In genomic region chr3:42720126-42720525, GRCh38 we compare ENCODE assay signal across 14 cellular contexts. TPM values are rescaled to one million over a fixed set of nuclear protein-coding genes. Genes with fewer than 3 reads are reported as not detected.
"Had no signal": no experiment of that assay in that cellular context is flagged by ENCODE, and none has a peak within 500 bp of the region (broad histone marks: within the 10 kb centered on the region; RNA-seq: fewer than 3 reads in every experiment).

No MANE protein-coding gene starts in this region.

- DNase-seq: activated CD4-positive, alpha-beta T cell treated with anti-CD3 and anti-CD28 coated beads, Interleukin-2, amount 10 ng/mL, durations not matched to agents 7 days and 5 days; activated CD8-positive, alpha-beta memory T cell treated with anti-CD3 and anti-CD28 coated beads, Interleukin-2, amount 50 U/mL, for 48 hours; activated gamma-delta T cell treated with Interleukin-2 at 50 U/mL for 16 hours; activated T-cell treated with anti-CD3 and anti-CD28 coated beads, Interleukin-2, amount 50 U/mL, for 72 hours; amygdala; body of pancreas; effector memory CD8-positive, alpha-beta T cell; foreskin keratinocyte; lower lobe of right lung; stimulated activated CD4-positive, alpha-beta T cell treated with anti-CD3 and anti-CD28 coated beads, Interleukin-12 subunit alpha, Interleukin-12 subunit beta, amount 100 ng/mL, for 4 hours; tibial artery had no signal

- ATAC-seq: activated T-cell treated with anti-CD3 and anti-CD28 coated beads, Interleukin-2, amount 50 U/mL, for 72 hours; body of pancreas; effector memory CD8-positive, alpha-beta T cell; foreskin keratinocyte; lower lobe of right lung; stimulated activated effector memory CD8-positive, alpha-beta T cell treated with anti-CD3 and anti-CD28 coated beads, Interleukin-12 subunit alpha, Interleukin-12 subunit beta, amount 100 ng/mL, for 72 hours had no signal

- H3K9me3 ChIP-seq: body of pancreas, lower lobe of right lung, ovary, tibial artery had no signal

- H3K4me3 ChIP-seq: body of pancreas, lower lobe of right lung, ovary, tibial artery had no signal

- H3K36me3 ChIP-seq: lower lobe of right lung, ovary, tibial artery had no signal

- H3K4me1 ChIP-seq: body of pancreas, foreskin keratinocyte, lower lobe of right lung had no signal

RNA-seq across cellular contexts. Expression of gene HHATL, which starts 17.5 kb away (rescaled TPM):
- total RNA-seq: activated CD4-positive, alpha-beta T cell treated with anti-CD3 and anti-CD28 coated beads, Interleukin-2, amount 10 ng/mL, durations not matched to agents 7 days and 5 days; activated T-cell treated with anti-CD3 and anti-CD28 coated beads, Interleukin-2, amount 50 U/mL, for 72 hours; foreskin keratinocyte; mesothelial cell of epicardium had no signal

RNA-seq across cellular contexts. Expression of gene KLHL40, which starts 34.8 kb away (rescaled TPM):
- total RNA-seq: activated CD4-positive, alpha-beta T cell treated with anti-CD3 and anti-CD28 coated beads, Interleukin-2, amount 10 ng/mL, durations not matched to agents 7 days and 5 days; activated T-cell treated with anti-CD3 and anti-CD28 coated beads, Interleukin-2, amount 50 U/mL, for 72 hours; body of pancreas; foreskin keratinocyte; lower lobe of right lung; mesothelial cell of epicardium; ovary had no signal
